Comparison of ENCODE assay signal across 11 cellular contexts in the genomic region with DNA sequence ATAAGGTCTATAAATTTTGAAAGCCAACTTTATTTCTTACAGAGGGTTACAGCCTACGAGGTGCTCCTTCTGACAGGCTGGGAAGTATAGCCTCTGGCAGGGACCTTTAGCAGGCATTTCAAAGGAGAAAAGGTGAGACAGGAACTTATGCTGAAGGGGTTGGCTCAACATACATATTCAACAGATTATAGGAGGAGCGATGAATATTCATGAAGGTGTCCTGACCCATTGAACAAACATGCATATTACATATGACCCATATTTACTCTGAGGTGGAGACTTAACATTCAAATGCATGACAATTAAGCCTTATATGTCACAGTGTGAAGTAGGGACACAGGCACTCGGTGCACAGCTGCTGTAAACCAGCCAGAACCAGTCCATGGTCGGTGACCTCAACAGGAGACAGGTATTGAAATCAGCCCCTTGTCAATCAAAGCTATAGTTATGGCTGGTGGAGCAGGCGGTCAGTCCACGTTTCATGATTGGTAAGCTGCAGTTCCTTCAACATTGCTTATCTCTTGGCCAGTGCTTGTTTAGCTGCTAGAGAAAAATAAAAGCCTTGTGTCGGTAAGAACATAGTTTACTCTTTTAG.
"Had no signal": no experiment of that assay in that cellular context is flagged by ENCODE, and none has a peak within 500 bp of the region (broad histone marks: within the 10 kb centered on the region; RNA-seq: fewer than 3 reads in every experiment).

No MANE protein-coding gene starts in this region.

- FAIRE-seq: endometrium had no signal

- H3K9ac ChIP-seq: neural progenitor cell, parathyroid adenoma had no signal

- H3K4me2 ChIP-seq: neural progenitor cell, smooth muscle cell had no signal

- H3K79me2 ChIP-seq: parathyroid adenoma had no signal

- H3K4me3 ChIP-seq: esophagus muscularis mucosa, neural progenitor cell, smooth muscle cell, tibial nerve had no signal

- DNase-seq: activated CD4-positive, alpha-beta T cell treated with anti-CD3 and anti-CD28 coated beads, Interleukin-2, amount 50 U/mL, for 1 hour; activated naive CD4-positive, alpha-beta T cell treated with anti-CD3 and anti-CD28 coated beads, Interleukin-2, amount 50 U/mL, for 16 hours; activated T-cell treated with anti-CD3 and anti-CD28 coated beads for 4 hours; cerebellar nuclear complex; dermis blood vessel endothelial cell had no signal

- H2AFZ ChIP-seq: neural progenitor cell, parathyroid adenoma had no signal

- H3K4me1 ChIP-seq: esophagus muscularis mucosa, neural progenitor cell, parathyroid adenoma, tibial nerve had no signal

- H3K27ac ChIP-seq: esophagus muscularis mucosa, neural progenitor cell, parathyroid adenoma, tibial nerve had no signal

- H3K36me3 ChIP-seq: esophagus muscularis mucosa, neural progenitor cell, tibial nerve had no signal

- H3K27me3 ChIP-seq: esophagus muscularis mucosa, neural progenitor cell, tibial nerve had no signal
